ENCODE assay signal across 10 cellular contexts in the genomic region with DNA sequence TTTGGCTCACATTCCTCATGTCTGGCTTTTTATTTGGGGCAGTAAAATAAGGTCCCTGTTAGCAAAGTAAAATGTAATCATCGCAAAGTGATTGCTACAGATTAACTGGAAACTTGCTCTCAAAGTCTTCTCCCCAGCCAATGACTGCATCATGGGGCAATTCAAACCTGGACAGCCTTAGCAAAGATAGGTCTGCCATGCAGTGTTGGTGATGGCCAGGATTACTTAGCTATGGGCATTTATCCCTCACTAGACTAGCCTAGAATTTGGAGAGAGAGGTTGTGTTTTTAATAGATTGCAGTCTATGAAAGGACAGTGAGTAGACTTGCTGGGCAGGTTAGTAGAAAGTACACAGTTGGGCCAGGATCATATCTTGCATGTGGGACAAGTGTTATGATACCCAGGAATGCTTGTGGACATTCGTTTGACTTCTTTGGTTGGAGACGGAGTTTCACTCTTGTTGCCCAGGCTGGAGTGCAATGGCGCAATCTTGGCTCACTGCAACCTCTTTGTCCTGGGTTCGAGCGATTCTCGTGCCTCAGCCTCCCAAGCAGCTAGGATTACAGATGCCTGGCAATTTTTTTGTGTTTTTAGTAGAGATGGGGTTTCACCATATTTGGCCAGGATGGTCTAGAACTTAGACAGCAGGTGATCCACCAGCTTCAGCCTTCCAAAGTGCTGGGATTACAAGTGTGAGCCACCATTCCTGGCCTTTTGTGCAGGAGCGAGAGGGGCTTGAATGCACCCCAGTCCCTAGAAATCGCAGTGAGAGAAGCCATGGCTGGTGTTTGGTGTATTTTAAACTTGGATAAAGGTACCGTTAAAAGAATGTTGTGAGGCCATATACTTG. TPM values are rescaled to one million over a fixed set of nuclear protein-coding genes. Genes with fewer than 3 reads are reported as not detected.
A peak's percentile ranks its signal among the peaks of the same experiment; 100 is the strongest.
DNase-seq lines count a peak whose midpoint lies in the region; ATAC-seq and TF ChIP-seq lines count a peak whose summit lies in the region.
"Had no signal": no experiment of that assay in that cellular context is flagged by ENCODE, and none has a peak within 500 bp of the region (broad histone marks: within the 10 kb centered on the region; RNA-seq: fewer than 3 reads in every experiment).

No MANE protein-coding gene starts in this region.

- H3K4me3 Mint-ChIP-seq in activated CD4-positive, alpha-beta memory T cell treated with anti-CD3 and anti-CD28 coated beads for 36 hours, result peak overlapping the region; percentile 12
- no peak overlapping the region for H3K4me3 Mint-ChIP-seq in activated CD4-positive, alpha-beta memory T cell treated with anti-CD3 and anti-CD28 coated beads, Interleukin-2, amount 10 ng/mL, durations not matched to agents 7 days and 5 days
- peak overlapping the region; percentile 91 to 94 for H3K4me3 Mint-ChIP-seq in activated T-cell treated with anti-CD3 and anti-CD28 coated beads, Interleukin-2, amount 50 U/mL, for 72 hours
- H3K4me3 Mint-ChIP-seq in nephron progenitor cell, result no peak overlapping the region

- no peak for TF ChIP-seq RAD21 in HCT116 (IDR thresholded peaks at IDR 0.05; ENCODE audit: low read depth)

- DNase-seq in activated CD4-positive, alpha-beta memory T cell treated with anti-CD3 and anti-CD28 coated beads for 36 hours, result no peak
- no peak for DNase-seq in activated CD4-positive, alpha-beta memory T cell treated with anti-CD3 and anti-CD28 coated beads, Interleukin-2, amount 10 ng/mL, durations not matched to agents 7 days and 5 days
- DNase-seq in HCT116 (ENCODE audit: low read depth, low spot score), result no peak
- no peak for DNase-seq in activated T-cell treated with anti-CD3 and anti-CD28 coated beads, Interleukin-2, amount 50 U/mL, for 72 hours
- DNase-seq in nephron progenitor cell, result no peak
- DNase-seq in Kasumi-1 (lab: John Stamatoyannopoulos, UW), result no peak
- DNase-seq: NCI-H146; stimulated activated naive CD4-positive, alpha-beta T cell treated with Interleukin-2 at 50 U/mL for 16 hours had no signal

- BruUV-seq in HCT116 (replicated peaks; lab: Mats Ljungman, UMichigan), result no TSS peak

- TF ChIP-seq CTCF in HCT116 (IDR thresholded peaks at IDR 0.05 in 2 of 3, conservative IDR thresholded peaks at IDR 0.05 in 1 of 3; ENCODE audit: borderline replicate concordance in 1 of 3, insufficient read depth in 1 of 3, low read depth in 2 of 3, low read length in 2 of 3) (no peak), nephron progenitor cell (IDR thresholded peaks at IDR 0.05) (no peak)

- H3K4me1 ChIP-seq in HCT116 (ENCODE audit: control insufficient read depth in 1 of 2, insufficient read depth in 2 of 2, low read length in 2 of 2), result peaks cover 0 to 60% of the 10 kb centered on the region in 2 experiments; a peak in 3 of 4 replicates

- CTCF ChIA-PET in activated CD4-positive, alpha-beta memory T cell treated with anti-CD3 and anti-CD28 coated beads for 36 hours (lab: Charles Lee), result interaction anchor here (1.3 to 3.4 kb wide), 3 partner anchors 13 to 148 kb away, joined by 3 to 8 read pairs (median 4); a partner anchor contains a TSS
- CTCF ChIA-PET in activated CD4-positive, alpha-beta memory T cell treated with anti-CD3 and anti-CD28 coated beads, Interleukin-2, amount 10 ng/mL, durations not matched to agents 7 days and 5 days (lab: Charles Lee), result interaction anchor here (3.7 kb wide), 1 partner anchor 19 kb away, joined by 25 read pairs; a partner anchor contains a TSS
- CTCF ChIA-PET in HCT116 (lab: Charles Lee), result no interaction called here

- H3K27me3 ChIP-seq in HCT116 (ENCODE audit: insufficient read depth, low read length), result no peaks in the 10 kb centered on the region

- peaks cover 39% of the 10 kb centered on the region for H4K20me1 ChIP-seq in HCT116 (ENCODE audit: insufficient read depth)

- no peaks in the 10 kb centered on the region for H3K9me3 ChIP-seq in HCT116 (ENCODE audit: control insufficient read depth in 1 of 2, insufficient read depth in 1 of 2, low read depth in 1 of 2, low read length in 2 of 2)

- H3K4me3 ChIP-seq in HCT116 (replicated peaks in 1 of 2; ENCODE audit: low read depth in 1 of 2, low read length in 2 of 2), result no peak overlapping the region

- peak overlapping the region; percentile 44; the same call in 1 of the 2 replicates for H3K27ac ChIP-seq in HCT116 (ENCODE audit: low read depth, low read length)

- intact Hi-C loops in activated CD4-positive, alpha-beta memory T cell treated with anti-CD3 and anti-CD28 coated beads for 36 hours (cut with micrococcal nuclease), result loop anchor here (5.0 to 10.0 kb wide), 2 partner anchors 150 to 1753 kb away; a partner anchor contains a TSS
- intact Hi-C loops in HCT116 (cut with micrococcal nuclease), result no loop called here

- H3K4me2 ChIP-seq in HCT116 (ENCODE audit: low read length), result peak overlapping the region; percentile 79; the same call in 1 of the 2 replicates

- H2AFZ ChIP-seq in HCT116 (ENCODE audit: low read depth, low read length, poor library complexity, severe bottlenecking), result no peak overlapping the region

- H3K79me2 ChIP-seq in HCT116 (ENCODE audit: insufficient read depth, low read length), result peaks cover 34% of the 10 kb centered on the region

- peaks cover 2% of the 10 kb centered on the region for H3K27me3 Mint-ChIP-seq in activated CD4-positive, alpha-beta memory T cell treated with anti-CD3 and anti-CD28 coated beads for 36 hours
- no peaks in the 10 kb centered on the region for H3K27me3 Mint-ChIP-seq in activated CD4-positive, alpha-beta memory T cell treated with anti-CD3 and anti-CD28 coated beads, Interleukin-2, amount 10 ng/mL, durations not matched to agents 7 days and 5 days
- H3K27me3 Mint-ChIP-seq in activated T-cell treated with anti-CD3 and anti-CD28 coated beads, Interleukin-2, amount 50 U/mL, for 72 hours (ENCODE audit: low read depth), result no peaks in the 10 kb centered on the region
- peaks cover 9% of the 10 kb centered on the region for H3K27me3 Mint-ChIP-seq in nephron progenitor cell (ENCODE audit: low read depth, poor library complexity)

- POLR2A ChIA-PET in activated CD4-positive, alpha-beta memory T cell treated with anti-CD3 and anti-CD28 coated beads for 36 hours (lab: Charles Lee), result interaction anchor here (0.6 to 6.2 kb wide), 5 partner anchors 10 to 55 kb away, joined by 3 to 76 read pairs (median 6); a partner anchor contains a TSS
- POLR2A ChIA-PET in activated CD4-positive, alpha-beta memory T cell treated with anti-CD3 and anti-CD28 coated beads, Interleukin-2, amount 10 ng/mL, durations not matched to agents 7 days and 5 days (lab: Charles Lee), result interaction anchor here (8.0 kb wide), 1 partner anchor 16 kb away, joined by 155 read pairs; a partner anchor contains a TSS
- POLR2A ChIA-PET in HCT116 (lab: Charles Lee), result interaction anchor here (1.3 kb wide), 1 partner anchor 19 kb away, joined by 3 read pairs; no protein-coding TSS in a partner anchor

- H3K9me3 Mint-ChIP-seq in activated CD4-positive, alpha-beta memory T cell treated with anti-CD3 and anti-CD28 coated beads for 36 hours, result no peaks in the 10 kb centered on the region
- no peaks in the 10 kb centered on the region for H3K9me3 Mint-ChIP-seq in activated CD4-positive, alpha-beta memory T cell treated with anti-CD3 and anti-CD28 coated beads, Interleukin-2, amount 10 ng/mL, durations not matched to agents 7 days and 5 days
- H3K9me3 Mint-ChIP-seq in activated T-cell treated with anti-CD3 and anti-CD28 coated beads, Interleukin-2, amount 50 U/mL, for 72 hours, result no peaks in the 10 kb centered on the region
- H3K9me3 Mint-ChIP-seq in nephron progenitor cell, result no peaks in the 10 kb centered on the region

- no peak for ATAC-seq in HCT116
- ATAC-seq in activated T-cell treated with anti-CD3 and anti-CD28 coated beads, Interleukin-2, amount 50 U/mL, for 72 hours (replicated peaks in 1 of 2), result no peak
- ATAC-seq in HG03039 (IDR thresholded peaks at IDR 0.05; ENCODE audit: unreplicated experiment), result no peak
- ATAC-seq in HG03571 (IDR thresholded peaks at IDR 0.05; ENCODE audit: unreplicated experiment), result no peak

- peaks cover 50% of the 10 kb centered on the region for H3K4me1 Mint-ChIP-seq in activated CD4-positive, alpha-beta memory T cell treated with anti-CD3 and anti-CD28 coated beads for 36 hours (ENCODE audit: low read depth)
- peaks cover 52% of the 10 kb centered on the region for H3K4me1 Mint-ChIP-seq in activated CD4-positive, alpha-beta memory T cell treated with anti-CD3 and anti-CD28 coated beads, Interleukin-2, amount 10 ng/mL, durations not matched to agents 7 days and 5 days
- H3K4me1 Mint-ChIP-seq in activated T-cell treated with anti-CD3 and anti-CD28 coated beads, Interleukin-2, amount 50 U/mL, for 72 hours (ENCODE audit: low read depth), result peaks cover 55% of the 10 kb centered on the region
- H3K4me1 Mint-ChIP-seq in nephron progenitor cell, result peaks cover 51% of the 10 kb centered on the region

- peaks cover 27 to 36% of the 10 kb centered on the region in 2 experiments for H3K36me3 ChIP-seq in HCT116 (ENCODE audit: control insufficient read depth in 1 of 2, insufficient read depth in 2 of 2, low read length in 2 of 2)

- no peaks in the 10 kb centered on the region for H3K9me2 ChIP-seq in HCT116 (ENCODE audit: insufficient read depth)

- peak overlapping the region; percentile 9; the same call in 1 of the 2 replicates for H3K9ac ChIP-seq in HCT116 (ENCODE audit: low read length)

- H3K36me3 Mint-ChIP-seq in activated CD4-positive, alpha-beta memory T cell treated with anti-CD3 and anti-CD28 coated beads for 36 hours, result peaks cover 58% of the 10 kb centered on the region
- peaks cover 64% of the 10 kb centered on the region for H3K36me3 Mint-ChIP-seq in activated CD4-positive, alpha-beta memory T cell treated with anti-CD3 and anti-CD28 coated beads, Interleukin-2, amount 10 ng/mL, durations not matched to agents 7 days and 5 days (ENCODE audit: low read depth)
- H3K36me3 Mint-ChIP-seq in activated T-cell treated with anti-CD3 and anti-CD28 coated beads, Interleukin-2, amount 50 U/mL, for 72 hours (ENCODE audit: insufficient read depth in 2 of 2), result peaks cover 47 to 54% of the 10 kb centered on the region in 2 donors
- peaks cover 58% of the 10 kb centered on the region for H3K36me3 Mint-ChIP-seq in nephron progenitor cell (ENCODE audit: low read depth)

- no peak for TF ChIP-seq POLR2A in HCT116 (IDR thresholded peaks at IDR 0.05; ENCODE audit: borderline replicate concordance, extremely low read depth, insufficient read depth, insufficient read length)

- RAD21 ChIA-PET in HCT116 (lab: Charles Lee; ENCODE audit: low non-redundant PET in 1 of 2, low total read pairs in 2 of 2, uncharacterized antibody in 2 of 2, unreplicated experiment in 2 of 2), result no interaction called here

- peak overlapping the region; percentile 98 for H3K27ac Mint-ChIP-seq in activated CD4-positive, alpha-beta memory T cell treated with anti-CD3 and anti-CD28 coated beads for 36 hours
- H3K27ac Mint-ChIP-seq in activated CD4-positive, alpha-beta memory T cell treated with anti-CD3 and anti-CD28 coated beads, Interleukin-2, amount 10 ng/mL, durations not matched to agents 7 days and 5 days, result no peak overlapping the region
- peak overlapping the region; percentile 99 for H3K27ac Mint-ChIP-seq in activated T-cell treated with anti-CD3 and anti-CD28 coated beads, Interleukin-2, amount 50 U/mL, for 72 hours
- H3K27ac Mint-ChIP-seq in nephron progenitor cell, result peak overlapping the region; percentile 36

RNA-seq across cellular contexts. Expression of a gene that starts 3.4 kb away (rescaled TPM):
- total RNA-seq in activated CD4-positive, alpha-beta memory T cell treated with anti-CD3 and anti-CD28 coated beads for 36 hours, result 1,000 to 10,000 TPM; 1,796 to 1,823 TPM
- total RNA-seq in activated CD4-positive, alpha-beta memory T cell treated with anti-CD3 and anti-CD28 coated beads, Interleukin-2, amount 10 ng/mL, durations not matched to agents 7 days and 5 days, result 1,000 to 10,000 TPM; 1,199 to 1,203 TPM
- total RNA-seq in HCT116 (2021; ENCODE audit: unreplicated experiment), result 1,660 TPM
- polyA plus RNA-seq in HCT116 (2012), result 6,608 and 8,847 TPM in 2 replicates
- total RNA-seq in activated T-cell treated with anti-CD3 and anti-CD28 coated beads, Interleukin-2, amount 50 U/mL, for 72 hours, result 1,000 to 10,000 TPM; 1,863 to 1,938 TPM

RNA-seq across cellular contexts. Expression of a gene that starts 19.3 kb away (rescaled TPM):
- total RNA-seq in activated CD4-positive, alpha-beta memory T cell treated with anti-CD3 and anti-CD28 coated beads for 36 hours, result 1 to 10 TPM; 4.5 to 5.2 TPM
- 1 to 10 TPM; 7.2 to 7.7 TPM for total RNA-seq in activated CD4-positive, alpha-beta memory T cell treated with anti-CD3 and anti-CD28 coated beads, Interleukin-2, amount 10 ng/mL, durations not matched to agents 7 days and 5 days
- 18.1 TPM for total RNA-seq in HCT116 (2021; ENCODE audit: unreplicated experiment)
- 6.6 and 8.7 TPM in 2 replicates for polyA plus RNA-seq in HCT116 (2012)
- total RNA-seq in activated T-cell treated with anti-CD3 and anti-CD28 coated beads, Interleukin-2, amount 50 U/mL, for 72 hours, result 1 to 10 TPM; 5.1 to 6.9 TPM

Comparison
In these comparisons a context has a peak if more than half of its experiments do, and no peak if none do; other contexts are left out.
1. H3K4me3 Mint-ChIP-seq: peak in activated CD4-positive, alpha-beta memory T cell treated with anti-CD3 and anti-CD28 coated beads for 36 hours (single experiment) and activated T-cell treated with anti-CD3 and anti-CD28 coated beads, Interleukin-2, amount 50 U/mL, for 72 hours (2 of 2); none in activated CD4-positive, alpha-beta memory T cell treated with anti-CD3 and anti-CD28 coated beads, Interleukin-2, amount 10 ng/mL, durations not matched to agents 7 days and 5 days (single experiment) and nephron progenitor cell (single experiment).